In genomic region chr1:174238845-174239501, GRCh38 we compare ENCODE assay signal across 8 cellular contexts.
DNase-seq lines count a peak whose midpoint lies in the region; ATAC-seq, FAIRE-seq and TF ChIP-seq lines count a peak whose summit lies in the region.
"Not testable (repeated sequence)": the region's sequence is repeated elsewhere in the genome, so short reads cannot be mapped to it uniquely, and the experiment has no call there.

No MANE protein-coding gene starts in this region.

- H3K4me1 ChIP-seq in A549, left lung: not testable (repeated sequence)

- WGBS in A549 (ENCODE audit: missing lambda C conversion rate): 1% methylated on average over 25 of the region's 31 CpGs

- CTCF ChIA-PET in A549 (lab: Yijun Ruan, JAX): not testable (repeated sequence)

- TF ChIP-seq EP300 in A549 (IDR thresholded peaks at IDR 0.05): not testable (repeated sequence)

- DNase-seq in A549 (ENCODE audit: low read depth in 1 of 2, low spot score in 1 of 2): peak in 1 of 2 experiments; percentile 52
- peak; percentile 2 for DNase-seq in H7
- DNase-seq in NCI-H1417 treated with DMSO at 0.1 percent for 48 hours (lab: John Stamatoyannopoulos, UW): peak; percentile 15
- peak; percentile 60 for DNase-seq in NCI-H69 (lab: John Stamatoyannopoulos, UW)
- DNase-seq in T47D (ENCODE audit: low read depth in 1 of 2, low spot score in 1 of 2): peak; percentile 20 to 66
- not testable (repeated sequence) for DNase-seq in fibroblast of villous mesenchyme (ENCODE audit: low read depth); left lung; osteocyte (ENCODE audit: extremely low spot score, unreplicated experiment)

- FAIRE-seq in A549 (lab: Jason Lieb, UNC): not testable (repeated sequence)

- intact Hi-C loops in left lung (cut with DNase I): not testable (repeated sequence)

- TF ChIP-seq RAD21 in A549 (conservative IDR thresholded peaks at IDR 0.05 in 1 of 2, IDR thresholded peaks at IDR 0.05 in 1 of 2): not testable (repeated sequence)

- not testable (repeated sequence) for TF ChIP-seq CTCF in A549 (IDR thresholded peaks at IDR 0.05); fibroblast of villous mesenchyme (IDR thresholded peaks at IDR 0.05; ENCODE audit: insufficient read depth, low read depth, low read length); left lung (IDR thresholded peaks at IDR 0.05); osteocyte (IDR thresholded peaks at IDR 0.05)

- H3K4me3 ChIP-seq in A549 (peak overlapping the region; percentile 56), H7 (ENCODE audit: insufficient read depth, low read depth, low read length) (peak overlapping the region; percentile 37), fibroblast of villous mesenchyme (ENCODE audit: low read depth, low read length) (peak overlapping the region; percentile 50)
- H3K4me3 ChIP-seq in left lung: not testable (repeated sequence)

- in situ Hi-C loops in T47D (cut with HindIII; ENCODE audit: low pct_unique_long_range_greater_than_20kb, low sequenced_read_pairs): not testable (repeated sequence)

- H3K36me3 ChIP-seq in H7 (replicated peaks; ENCODE audit: control insufficient read depth, insufficient read depth, low read length): not testable (repeated sequence)
- peaks cover 0 to 16% of the 10 kb centered on the region in 2 donors for H3K36me3 ChIP-seq in left lung

- POLR2A ChIA-PET in A549 (lab: Yijun Ruan, JAX): not testable (repeated sequence)

- H3K36me3 Mint-ChIP-seq in osteocyte (ENCODE audit: unreplicated experiment): not testable (repeated sequence)

- ATAC-seq in A549 (peak; percentile 70 to 84), left lung (peak; percentile 18)

- peak overlapping the region; percentile 88 for H3K4me2 ChIP-seq in A549

- not testable (repeated sequence) for TF ChIP-seq POLR2A in A549 (IDR thresholded peaks at IDR 0.05; ENCODE audit: low read length)

- H3K4me3 Mint-ChIP-seq in osteocyte (ENCODE audit: unreplicated experiment): peak overlapping the region; percentile 58

- H3K27ac Mint-ChIP-seq in osteocyte (ENCODE audit: unreplicated experiment): peak overlapping the region; percentile 48

- H3K27ac ChIP-seq in A549: peak overlapping the region; percentile 86 to 90
- not testable (repeated sequence) for H3K27ac ChIP-seq in left lung

- not testable (repeated sequence) for H3K9me3 Mint-ChIP-seq in osteocyte (ENCODE audit: unreplicated experiment)

- not testable (repeated sequence) for H3K4me1 Mint-ChIP-seq in osteocyte (ENCODE audit: unreplicated experiment)

- H3K27me3 Mint-ChIP-seq in osteocyte (ENCODE audit: unreplicated experiment): not testable (repeated sequence)

- not testable (repeated sequence) for H3K27me3 ChIP-seq in H7 (ENCODE audit: control insufficient read depth, insufficient read depth, low read length); left lung

- not testable (repeated sequence) for H3K9me3 ChIP-seq in A549, left lung

TF ChIP-seq in A549, 52 proteins besides CTCF, POLR2A, EP300 and RAD21:
- 0 out of 2 replicates have a peak, but pooled peaks have one; percentile 8 for TF ChIP-seq MAX (IDR thresholded peaks at IDR 0.05)
- not testable (repeated sequence) for TF ChIP-seq FOSL2 (IDR thresholded peaks at IDR 0.05)
- 0 out of 2 replicates have a peak, but pooled peaks have one; percentile 10 for TF ChIP-seq FOSL2 (CRISPR knock-in tag; IDR thresholded peaks at IDR 0.05)
- peak; percentile 31; the same call in 1 of the 2 replicates for TF ChIP-seq PHF8 (IDR thresholded peaks at IDR 0.05; ENCODE audit: borderline replicate concordance, low read depth)
